11 cellular contexts compared by ENCODE assay signal in genomic region chr17:17181666-17182600, GRCh38. TPM values are rescaled to one million over a fixed set of nuclear protein-coding genes. Genes with fewer than 3 reads are reported as not detected.
DNase-seq lines count a peak whose midpoint lies in the region; ATAC-seq and TF ChIP-seq lines count a peak whose summit lies in the region.
"Had no signal": no experiment of that assay in that cellular context is flagged by ENCODE, and none has a peak within 500 bp of the region (broad histone marks: within the 10 kb centered on the region; RNA-seq: fewer than 3 reads in every experiment).

No MANE protein-coding gene starts in this region.

- peak overlapping the region; percentile 97 for H3K27ac Mint-ChIP-seq in activated CD4-positive, alpha-beta T cell treated with anti-CD3 and anti-CD28 coated beads, Interleukin-2, amount 10 ng/mL, durations not matched to agents 7 days and 5 days
- no peak overlapping the region for H3K27ac Mint-ChIP-seq in glutamatergic neuron (ENCODE audit: unreplicated experiment)

- peak; percentile 41 for DNase-seq in stimulated activated CD4-positive, alpha-beta T cell treated with anti-CD3 and anti-CD28 coated beads, Interleukin-4, amount 100 ng/mL, for 1 hour
- DNase-seq in stimulated activated CD4-positive, alpha-beta T cell treated with anti-CD3 and anti-CD28 coated beads, Interleukin-12 subunit alpha, Interleukin-12 subunit beta, amount 100 ng/mL, for 4 hours, result no peak
- peak; percentile 78 for DNase-seq in activated CD4-positive, alpha-beta T cell treated with anti-CD3 and anti-CD28 coated beads, Interleukin-2, amount 10 ng/mL, durations not matched to agents 7 days and 5 days
- peak; percentile 8 for DNase-seq in effector CD8-positive, alpha-beta T cell (lab: John Stamatoyannopoulos, UW)
- DNase-seq in NCI-H446 (lab: John Stamatoyannopoulos, UW) (no peak), glutamatergic neuron (no peak), D341Med (ENCODE audit: low spot score) (no peak)
- DNase-seq: HFFc6, right lobe of liver, Right ventricle myocardium superior had no signal

- no peak for ATAC-seq in HG03159 (IDR thresholded peaks at IDR 0.05; ENCODE audit: unreplicated experiment)
- ATAC-seq: right lobe of liver had no signal

- no peaks in the 10 kb centered on the region for H3K9me3 Mint-ChIP-seq in activated CD4-positive, alpha-beta T cell treated with anti-CD3 and anti-CD28 coated beads, Interleukin-2, amount 10 ng/mL, durations not matched to agents 7 days and 5 days
- H3K9me3 Mint-ChIP-seq in glutamatergic neuron (ENCODE audit: unreplicated experiment), result peaks cover 17% of the 10 kb centered on the region
- H3K9me3 Mint-ChIP-seq: HFFc6 had no signal

- H3K4me3 Mint-ChIP-seq in activated CD4-positive, alpha-beta T cell treated with anti-CD3 and anti-CD28 coated beads, Interleukin-2, amount 10 ng/mL, durations not matched to agents 7 days and 5 days, result peak overlapping the region; percentile 78
- H3K4me3 Mint-ChIP-seq in glutamatergic neuron (ENCODE audit: unreplicated experiment), result no peak overlapping the region
- H3K4me3 Mint-ChIP-seq: HFFc6 had no signal

- CTCF ChIA-PET in activated CD4-positive, alpha-beta T cell treated with anti-CD3 and anti-CD28 coated beads, Interleukin-2, amount 10 ng/mL, durations not matched to agents 7 days and 5 days (lab: Charles Lee), result interaction anchor here (0.6 kb wide), 1 partner anchor 21 kb away, joined by 3 read pairs; no protein-coding TSS in a partner anchor

- no peaks in the 10 kb centered on the region for H3K27me3 Mint-ChIP-seq in activated CD4-positive, alpha-beta T cell treated with anti-CD3 and anti-CD28 coated beads, Interleukin-2, amount 10 ng/mL, durations not matched to agents 7 days and 5 days
- peaks cover 13% of the 10 kb centered on the region for H3K27me3 Mint-ChIP-seq in glutamatergic neuron (ENCODE audit: unreplicated experiment)

- peaks cover 96% of the 10 kb centered on the region for H3K4me1 Mint-ChIP-seq in activated CD4-positive, alpha-beta T cell treated with anti-CD3 and anti-CD28 coated beads, Interleukin-2, amount 10 ng/mL, durations not matched to agents 7 days and 5 days
- H3K4me1 Mint-ChIP-seq in glutamatergic neuron (ENCODE audit: low read depth, unreplicated experiment), result peaks cover 18% of the 10 kb centered on the region

- peaks cover 80% of the 10 kb centered on the region for H3K36me3 Mint-ChIP-seq in activated CD4-positive, alpha-beta T cell treated with anti-CD3 and anti-CD28 coated beads, Interleukin-2, amount 10 ng/mL, durations not matched to agents 7 days and 5 days (ENCODE audit: low read depth)
- peaks cover 10% of the 10 kb centered on the region for H3K36me3 Mint-ChIP-seq in glutamatergic neuron (ENCODE audit: unreplicated experiment)

- TF ChIP-seq CTCF in glutamatergic neuron (IDR thresholded peaks at IDR 0.05; ENCODE audit: partially characterized antibody, unreplicated experiment), result no peak

- POLR2A ChIA-PET in activated CD4-positive, alpha-beta T cell treated with anti-CD3 and anti-CD28 coated beads, Interleukin-2, amount 10 ng/mL, durations not matched to agents 7 days and 5 days (lab: Charles Lee), result interaction anchor here (0.6 to 0.7 kb wide), 2 partner anchors 22 to 55 kb away, joined by 3 to 6 read pairs; partner anchors contain the start of gene FLCN

RNA-seq across cellular contexts. Expression of gene PLD6, which starts 24.2 kb away (rescaled TPM):
- total RNA-seq in activated CD4-positive, alpha-beta T cell treated with anti-CD3 and anti-CD28 coated beads, Interleukin-2, amount 10 ng/mL, durations not matched to agents 7 days and 5 days, result 10 to 100 TPM; 10.9 to 11.8 TPM
- 1.1 TPM for total RNA-seq in glutamatergic neuron (ENCODE audit: unreplicated experiment)

RNA-seq across cellular contexts. Expression of gene FLCN, which starts 55.0 kb away (rescaled TPM):
- total RNA-seq in activated CD4-positive, alpha-beta T cell treated with anti-CD3 and anti-CD28 coated beads, Interleukin-2, amount 10 ng/mL, durations not matched to agents 7 days and 5 days, result 10 to 100 TPM; 39.4 to 48.0 TPM
- total RNA-seq in glutamatergic neuron (ENCODE audit: unreplicated experiment), result 131 TPM

Comparison
In these comparisons a context has a peak if more than half of its experiments do, and no peak if none do; other contexts are left out.
1. DNase-seq: peak in stimulated activated CD4-positive, alpha-beta T cell treated with anti-CD3 and anti-CD28 coated beads, Interleukin-4, amount 100 ng/mL, for 1 hour (single experiment), activated CD4-positive, alpha-beta T cell treated with anti-CD3 and anti-CD28 coated beads, Interleukin-2, amount 10 ng/mL, durations not matched to agents 7 days and 5 days (single experiment) and effector CD8-positive, alpha-beta T cell (single experiment); none in stimulated activated CD4-positive, alpha-beta T cell treated with anti-CD3 and anti-CD28 coated beads, Interleukin-12 subunit alpha, Interleukin-12 subunit beta, amount 100 ng/mL, for 4 hours (single experiment), NCI-H446 (0 of 2), glutamatergic neuron (single experiment) and D341Med (single experiment).